In genomic region chr21:37410639-37411038, GRCh38 we compare ENCODE assay signal across 1 cellular context.
TF ChIP-seq lines count a peak whose summit lies in the region.

No MANE protein-coding gene starts in this region.

TF ChIP-seq in SK-N-SH, 30 proteins besides CTCF, POLR2A, EP300 and RAD21:
- TF ChIP-seq, protein P1, sequence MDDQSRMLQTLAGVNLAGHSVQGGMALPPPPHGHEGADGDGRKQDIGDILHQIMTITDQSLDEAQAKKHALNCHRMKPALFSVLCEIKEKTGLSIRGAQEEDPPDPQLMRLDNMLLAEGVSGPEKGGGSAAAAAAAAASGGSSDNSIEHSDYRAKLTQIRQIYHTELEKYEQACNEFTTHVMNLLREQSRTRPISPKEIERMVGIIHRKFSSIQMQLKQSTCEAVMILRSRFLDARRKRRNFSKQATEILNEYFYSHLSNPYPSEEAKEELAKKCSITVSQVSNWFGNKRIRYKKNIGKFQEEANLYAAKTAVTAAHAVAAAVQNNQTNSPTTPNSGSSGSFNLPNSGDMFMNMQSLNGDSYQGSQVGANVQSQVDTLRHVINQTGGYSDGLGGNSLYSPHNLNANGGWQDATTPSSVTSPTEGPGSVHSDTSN (IDR thresholded peaks at IDR 0.05) = no peak
- no peak for TF ChIP-seq CHD2 (IDR thresholded peaks at IDR 0.05; ENCODE audit: low read length, partially characterized antibody)
- TF ChIP-seq, protein P2, sequence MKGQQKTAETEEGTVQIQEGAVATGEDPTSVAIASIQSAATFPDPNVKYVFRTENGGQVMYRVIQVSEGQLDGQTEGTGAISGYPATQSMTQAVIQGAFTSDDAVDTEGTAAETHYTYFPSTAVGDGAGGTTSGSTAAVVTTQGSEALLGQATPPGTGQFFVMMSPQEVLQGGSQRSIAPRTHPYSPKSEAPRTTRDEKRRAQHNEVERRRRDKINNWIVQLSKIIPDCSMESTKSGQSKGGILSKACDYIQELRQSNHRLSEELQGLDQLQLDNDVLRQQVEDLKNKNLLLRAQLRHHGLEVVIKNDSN (IDR thresholded peaks at IDR 0.05; ENCODE audit: borderline replicate concordance, low read depth) = no peak
- no peak for TF ChIP-seq GABPA (IDR thresholded peaks at IDR 0.05; ENCODE audit: low read depth)
- no peak for TF ChIP-seq ELF1 (IDR thresholded peaks at IDR 0.05)
- TF ChIP-seq NRF1 (IDR thresholded peaks at IDR 0.05; ENCODE audit: low read depth, low read length) = no peak
- no peak for TF ChIP-seq EZH2phosphoT487 (IDR thresholded peaks at IDR 0.05; ENCODE audit: borderline replicate concordance, low read depth)
- no peak for TF ChIP-seq TCF12 (IDR thresholded peaks at IDR 0.05)
- no peak for TF ChIP-seq ZBTB33 (IDR thresholded peaks at IDR 0.05; ENCODE audit: borderline replicate concordance, low read depth)
- no peak for TF ChIP-seq YY1 (IDR thresholded peaks at IDR 0.05; ENCODE audit: low read depth)
- TF ChIP-seq MEF2A (IDR thresholded peaks at IDR 0.05; ENCODE audit: borderline replicate concordance, low read depth) = no peak
- TF ChIP-seq JUND (IDR thresholded peaks at IDR 0.05) = no peak
- TF ChIP-seq MXI1 (IDR thresholded peaks at IDR 0.05; ENCODE audit: low read depth, low read length) = no peak
